In the genomic region with DNA sequence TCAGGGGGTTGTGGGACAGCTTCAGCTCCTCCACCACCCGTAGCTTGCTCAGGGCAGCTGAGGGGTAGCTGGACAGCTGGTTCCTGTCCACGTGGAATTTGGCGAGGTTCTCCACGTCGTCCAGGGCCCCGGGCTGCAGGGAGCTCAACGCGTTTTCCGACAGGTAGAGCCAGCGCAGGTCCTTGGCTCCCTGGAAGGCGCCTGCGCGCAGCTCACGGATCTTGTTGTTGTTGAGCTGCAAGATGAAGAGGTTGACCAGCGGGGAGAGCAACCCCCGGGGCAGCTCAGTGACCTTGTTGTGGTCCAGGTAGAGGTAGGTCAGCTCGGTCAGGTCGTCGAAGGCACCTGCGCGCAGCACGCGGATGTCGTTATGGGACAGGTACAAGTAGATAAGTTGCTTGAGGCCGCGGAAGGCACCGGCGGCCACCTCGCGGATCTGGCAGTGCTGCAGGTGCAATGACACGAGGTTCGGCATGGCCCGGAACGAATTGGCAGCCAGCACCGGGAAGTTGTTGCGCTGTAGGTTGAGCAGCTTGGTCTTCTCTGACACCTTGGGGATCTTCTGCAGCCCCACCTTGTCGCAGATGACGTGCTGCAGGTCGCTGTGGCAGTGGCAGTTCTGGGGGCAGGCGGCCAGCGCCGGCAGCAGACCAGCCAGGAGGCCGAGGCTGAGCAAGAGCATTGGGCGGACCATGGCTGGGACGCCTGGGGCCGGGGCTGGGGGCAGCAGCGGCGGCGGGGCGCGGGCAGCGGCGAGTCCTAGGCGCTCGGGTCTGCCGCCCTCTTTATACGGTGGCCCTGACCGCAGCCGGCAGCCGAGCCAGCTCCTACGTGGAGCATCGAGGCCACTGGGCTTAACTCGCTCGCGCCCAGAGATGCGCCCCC, we compare ENCODE assay signal across 10 cellular contexts. TPM values are rescaled to one million over a fixed set of nuclear protein-coding genes. Genes with fewer than 3 reads are reported as not detected.
A peak's percentile ranks its signal among the peaks of the same experiment; 100 is the strongest.
DNase-seq lines count a peak whose midpoint lies in the region; ATAC-seq and TF ChIP-seq lines count a peak whose summit lies in the region.
"Had no signal": no experiment of that assay in that cellular context is flagged by ENCODE, and none has a peak within 500 bp of the region (broad histone marks: within the 10 kb centered on the region; RNA-seq: fewer than 3 reads in every experiment).

Gene CHAD (minus strand): TSS at position 761 of the 885 bp plus-strand sequence. CDS start 67 bp downstream, at position 694.

- H3K4me1 ChIP-seq in HUES48 (ENCODE audit: control insufficient read depth, insufficient read depth, low read length) (peaks cover 11% of the 10 kb centered on the region; the same call in 1 of the 2 replicates), colonic mucosa (peaks cover 25% of the 10 kb centered on the region), right lobe of liver (peaks cover 0 to 57% (median 15%) of the 10 kb centered on the region in 4 donors), stomach (peaks cover 26 to 43% (median 36%) of the 10 kb centered on the region in 4 donors)

- peak in 1 of 4 donors; percentile 12 for ATAC-seq in right lobe of liver
- no peak for ATAC-seq in GM18868 (IDR thresholded peaks at IDR 0.05; ENCODE audit: unreplicated experiment)
- ATAC-seq: gastroesophageal sphincter had no signal

- TF ChIP-seq POLR2A in right lobe of liver (IDR thresholded peaks at IDR 0.05) (no peak), stomach (IDR thresholded peaks at IDR 0.05) (no peak)

- 56% methylated on average over 18 of the region's 66 CpGs for WGBS in right lobe of liver (ENCODE audit: insufficient coverage, low coverage, low lambda C conversion rate, missing lambda C conversion rate)
- 42 to 53% (median 46%) methylated on average over 49 to 66 of the region's 66 CpGs for WGBS in stomach, 5 donors

- DNase-seq in colonic mucosa = peak; percentile 31
- peak in 2 of 3 donors; percentile 56 to 62 for DNase-seq in right lobe of liver
- no peak for DNase-seq in stomach
- no peak for DNase-seq in DMS 273 (lab: John Stamatoyannopoulos, UW; ENCODE audit: unreplicated experiment)
- DNase-seq in kidney glomerular epithelial cell (lab: John Stamatoyannopoulos, UW) = no peak
- DNase-seq: NCI-H226 had no signal

- H3K4me3 ChIP-seq in HUES48 (ENCODE audit: low read depth, low read length) (peak within 1 kb of the TSS; percentile 55; the same call in 1 of the 2 replicates), colonic mucosa (peak within 1 kb of the TSS; percentile 11), right lobe of liver (no peak within 1 kb of the TSS), stomach (peak within 1 kb of the TSS; percentile 33 to 42 (median 35))

- peaks cover 23% of the 10 kb centered on the region for H3K27me3 ChIP-seq in HUES48 (ENCODE audit: control insufficient read depth, insufficient read depth, low read length)
- H3K27me3 ChIP-seq in colonic mucosa = peaks cover 11% of the 10 kb centered on the region
- H3K27me3 ChIP-seq in right lobe of liver = no peaks in the 10 kb centered on the region
- peaks cover 0 to 35% (median 12%) of the 10 kb centered on the region in 3 donors for H3K27me3 ChIP-seq in stomach

- no peak within 1 kb of the TSS for H3K9ac ChIP-seq in HUES48 (ENCODE audit: low read depth, low read length)
- H3K9ac ChIP-seq in colonic mucosa (ENCODE audit: low read depth in 2 of 2, low read length in 2 of 2) = peak within 1 kb of the TSS; percentile 36 to 72

- TF ChIP-seq EP300 in stomach (IDR thresholded peaks at IDR 0.05) = no peak

- TF ChIP-seq CTCF in colonic mucosa (IDR thresholded peaks at IDR 0.05) = no peak
- no peak for TF ChIP-seq CTCF in right lobe of liver (IDR thresholded peaks at IDR 0.05)
- no peak for TF ChIP-seq CTCF in stomach (IDR thresholded peaks at IDR 0.05)

- H3K36me3 ChIP-seq in HUES48 (ENCODE audit: control insufficient read depth, insufficient read depth, low read length) (no peaks in the 10 kb centered on the region), colonic mucosa (no peaks in the 10 kb centered on the region), right lobe of liver (peaks cover 0 to 3% (median 0%) of the 10 kb centered on the region in 4 donors), stomach (peaks cover 0 to 49% (median 36%) of the 10 kb centered on the region in 4 donors)

- no peak within 1 kb of the TSS for H3K27ac ChIP-seq in HUES48 (ENCODE audit: low read depth, low read length)
- H3K27ac ChIP-seq in colonic mucosa = no peak within 1 kb of the TSS
- H3K27ac ChIP-seq in right lobe of liver = no peak within 1 kb of the TSS
- peak within 1 kb of the TSS in 1 of 5 donors; percentile 75 for H3K27ac ChIP-seq in stomach
- H3K27ac ChIP-seq: gastroesophageal sphincter had no signal

- H3K9me3 ChIP-seq in HUES48 (ENCODE audit: control insufficient read depth, insufficient read depth, low read length) = no peaks in the 10 kb centered on the region
- no peaks in the 10 kb centered on the region for H3K9me3 ChIP-seq in colonic mucosa
- no peaks in the 10 kb centered on the region for H3K9me3 ChIP-seq in right lobe of liver
- H3K9me3 ChIP-seq in stomach = no peaks in the 10 kb centered on the region
- H3K9me3 ChIP-seq: gastroesophageal sphincter had no signal

- intact Hi-C loops in colonic mucosa (cut with DNase I) = no loop called here
- intact Hi-C loops in right lobe of liver (cut with DNase I) = no loop called here
- intact Hi-C loops in stomach (cut with DNase I; ENCODE audit: low total_unique reads) = no loop called here

RNA-seq across cellular contexts. Expression of gene CHAD, which starts in this region (rescaled TPM):
- total RNA-seq in colonic mucosa (1 to 10 TPM; 1.8 to 3.6 TPM), right lobe of liver (10 to 100 TPM in 2 of 6 experiments, 1 to 10 TPM in 4; 1.0 to 11.3 (median 3.8) TPM), stomach (10 to 100 TPM in 2 of 5 donors, under 1 TPM in 2, not detected in 1; 0.45 to 12.0 (median 6.0) TPM)
- polyA plus RNA-seq in stomach = 1 to 10 TPM; 2.6 to 8.5 (median 4.9) TPM
- total RNA-seq: activated CD8-positive, alpha-beta memory T cell treated with anti-CD3 and anti-CD28 coated beads for 36 hours; gastroesophageal sphincter had no signal

Comparison
In these comparisons a context has a peak if more than half of its experiments do, and no peak if none do; other contexts are left out.
1. H3K4me3 ChIP-seq: peak in HUES48 (single experiment), colonic mucosa (single experiment) and stomach (4 of 4); none in right lobe of liver (0 of 3).
2. DNase-seq: peak in colonic mucosa (single experiment) and right lobe of liver (2 of 3); none in stomach (single experiment), DMS 273 (single experiment) and kidney glomerular epithelial cell (single experiment).